Comparison of ENCODE assay signal across 15 cellular contexts in genomic region chr2:66948234-66948633, GRCh38.
A peak's percentile ranks its signal among the peaks of the same experiment; 100 is the strongest.
DNase-seq lines count a peak whose midpoint lies in the region; ATAC-seq and TF ChIP-seq lines count a peak whose summit lies in the region.
"Had no signal": no experiment of that assay in that cellular context is flagged by ENCODE, and none has a peak within 500 bp of the region (broad histone marks: within the 10 kb centered on the region; RNA-seq: fewer than 3 reads in every experiment).

No MANE protein-coding gene starts in this region.

- H2AK5ac ChIP-seq in trophoblast cell (ENCODE audit: low read length) = no peak overlapping the region

- no peak overlapping the region for H3K9ac ChIP-seq in trophoblast cell (ENCODE audit: low read length)

- H3K9me3 Mint-ChIP-seq in mesothelial cell of epicardium = peaks cover 11% of the 10 kb centered on the region
- H3K9me3 Mint-ChIP-seq: GM23338 had no signal

- no peak overlapping the region for H4K91ac ChIP-seq in trophoblast cell (ENCODE audit: low read depth, low read length)

- H3K4me1 Mint-ChIP-seq in mesothelial cell of epicardium = peaks cover 4% of the 10 kb centered on the region
- H3K4me1 Mint-ChIP-seq: CD14-positive monocyte, GM23338 had no signal

- no peak overlapping the region for H3K23ac ChIP-seq in trophoblast cell (ENCODE audit: low read length)

- no peak overlapping the region for H2BK120ac ChIP-seq in trophoblast cell (ENCODE audit: insufficient read depth, low read length, poor library complexity)

- ATAC-seq in HG02884 (IDR thresholded peaks at IDR 0.05; ENCODE audit: unreplicated experiment) = no peak
- ATAC-seq: CD8-positive, alpha-beta T cell; GM23338 had no signal

- H3K4ac ChIP-seq in trophoblast cell (ENCODE audit: low read depth, low read length) = no peak overlapping the region

- peaks cover 2% of the 10 kb centered on the region for H3K36me3 Mint-ChIP-seq in mesothelial cell of epicardium
- H3K36me3 Mint-ChIP-seq: CD14-positive monocyte; CD8-positive, alpha-beta T cell had no signal

- H3K27ac Mint-ChIP-seq in mesothelial cell of epicardium = no peak overlapping the region
- H3K27ac Mint-ChIP-seq: CD14-positive monocyte; CD8-positive, alpha-beta T cell; GM23338 had no signal

- TF ChIP-seq CTCF in mesothelial cell of epicardium (IDR thresholded peaks at IDR 0.05; ENCODE audit: unreplicated experiment) = no peak

- no peaks in the 10 kb centered on the region for H3K4me1 ChIP-seq in trophoblast cell (ENCODE audit: control insufficient read depth in 1 of 2, insufficient read depth in 2 of 2, low read length in 2 of 2)
- H3K4me1 ChIP-seq: Caco-2 had no signal

- H2AFZ ChIP-seq in trophoblast cell (ENCODE audit: insufficient read depth, low read length, poor library complexity) = no peak overlapping the region
- H2AFZ ChIP-seq: GM23338 had no signal

- H3K4me3 ChIP-seq in trophoblast cell (ENCODE audit: low read depth, low read length) = no peak overlapping the region
- H3K4me3 ChIP-seq: GM23338 had no signal

- no peak overlapping the region for H3K18ac ChIP-seq in trophoblast cell (ENCODE audit: low read length)

- no peaks in the 10 kb centered on the region for H3K9me3 ChIP-seq in trophoblast cell (ENCODE audit: insufficient read depth, low read depth, low read length)
- H3K9me3 ChIP-seq: Caco-2 had no signal

- no peaks in the 10 kb centered on the region for H3K36me3 ChIP-seq in trophoblast cell (ENCODE audit: control insufficient read depth in 1 of 2, insufficient read depth in 2 of 2, low read length in 2 of 2)

- no peaks in the 10 kb centered on the region for H3K27me3 Mint-ChIP-seq in mesothelial cell of epicardium (ENCODE audit: low read depth)

- no peak overlapping the region for H4K12ac ChIP-seq in trophoblast cell (ENCODE audit: low read depth, low read length)

- no peaks in the 10 kb centered on the region for H3K27me3 ChIP-seq in trophoblast cell (ENCODE audit: insufficient read depth, low read length)

- no peaks in the 10 kb centered on the region for H3K79me2 ChIP-seq in trophoblast cell (ENCODE audit: control insufficient read depth, insufficient read depth, low read length, poor library complexity)

- no peak overlapping the region for H3K4me3 Mint-ChIP-seq in mesothelial cell of epicardium
- H3K4me3 Mint-ChIP-seq: CD14-positive monocyte; CD8-positive, alpha-beta T cell; GM23338 had no signal

- no peaks in the 10 kb centered on the region for H3K79me1 ChIP-seq in trophoblast cell (ENCODE audit: low read length)

- H3K4me2 ChIP-seq in trophoblast cell (ENCODE audit: low read length) = no peak overlapping the region
- H3K4me2 ChIP-seq: GM23338 had no signal

- no peak overlapping the region for H3K27ac ChIP-seq in trophoblast cell (ENCODE audit: low read depth, low read length)
- H3K27ac ChIP-seq: HL-60 had no signal

- H4K8ac ChIP-seq in trophoblast cell (ENCODE audit: low read depth, low read length) = no peak overlapping the region

- peak overlapping the region; percentile 13 for H2BK5ac ChIP-seq in trophoblast cell (ENCODE audit: low read depth, low read length, poor library complexity)

- no peak overlapping the region for H2BK12ac ChIP-seq in trophoblast cell (ENCODE audit: low read length)

- no CpG with 5 or more reads among the region's 3 CpGs for WGBS in trophoblast cell (ENCODE audit: extremely low coverage, insufficient coverage, insufficient read length)

- no peak overlapping the region for H3K14ac ChIP-seq in trophoblast cell (ENCODE audit: low read length)

- DNase-seq in COLO829 (ENCODE audit: low spot score) (peak; percentile 24), NCI-H69 (lab: John Stamatoyannopoulos, UW) (peak; percentile 20), foreskin melanocyte (peak; percentile 32), trophoblast cell (no peak), NCI-H526 (lab: John Stamatoyannopoulos, UW) (no peak), mesothelial cell of epicardium (ENCODE audit: low spot score in 2 of 2, unreplicated experiment in 2 of 2) (no peak)
- DNase-seq: Caco-2; CD8-positive, alpha-beta T cell; DND-41; GDM1; H7 had no signal

Comparison
In these comparisons a context has a peak if more than half of its experiments do, and no peak if none do; other contexts are left out.
1. DNase-seq: peak in COLO829 (single experiment), NCI-H69 (single experiment) and foreskin melanocyte (single experiment); none in trophoblast cell (0 of 2), NCI-H526 (0 of 2) and mesothelial cell of epicardium (0 of 2).